29 cellular contexts compared by ENCODE assay signal in genomic region chr4:110415451-110415850, GRCh38.
"Had no signal": no experiment of that assay in that cellular context is flagged by ENCODE, and none has a peak within 500 bp of the region (broad histone marks: within the 10 kb centered on the region; RNA-seq: fewer than 3 reads in every experiment).

No MANE protein-coding gene starts in this region.

- ATAC-seq: activated CD4-positive, alpha-beta T cell treated with anti-CD3 and anti-CD28 coated beads for 36 hours; activated CD4-positive, CD25-positive, alpha-beta regulatory T cell treated with anti-CD3 and anti-CD28 coated beads, Interleukin-2, amount 50 U/mL, for 24 hours; activated CD8-positive, alpha-beta T cell treated with anti-CD3 and anti-CD28 coated beads, Interleukin-2, amount 10 ng/mL, durations not matched to agents 7 days and 5 days; Panc1 had no signal

- H3K27ac Mint-ChIP-seq: activated CD4-positive, alpha-beta T cell treated with anti-CD3 and anti-CD28 coated beads for 36 hours; activated CD4-positive, alpha-beta T cell treated with anti-CD3 and anti-CD28 coated beads, Interleukin-2, amount 10 ng/mL, durations not matched to agents 7 days and 5 days; activated CD8-positive, alpha-beta T cell treated with anti-CD3 and anti-CD28 coated beads, Interleukin-2, amount 10 ng/mL, durations not matched to agents 7 days and 5 days; activated naive CD4-positive, alpha-beta T cell treated with anti-CD3 and anti-CD28 coated beads, Interleukin-2, amount 50 U/mL, for 24 hours; activated naive CD8-positive, alpha-beta T cell treated with anti-CD3 and anti-CD28 coated beads, Interleukin-2, amount 10 ng/mL, durations not matched to agents 7 days and 5 days; activated T-cell treated with anti-CD3 and anti-CD28 coated beads, Interleukin-2, amount 50 U/mL, for 24 hours; activated T-helper 2 cell treated with anti-CD3 and anti-CD28 coated beads, Interferon-gamma antibody, Interleukin-2, Interleukin-4, amounts not matched to agents 10 μg/mL and 5 μg/mL and 100 μg/mL, durations not matched to agents 14 hours and 24 hours and 36 hours; T-helper 1 cell treated with Interleukin-12 subunit alpha and Interleukin-12 subunit beta and Interleukin-4 antibody, amounts not matched to agents 30 μg/mL and 1 μg/mL, for 36 hours; T-helper 2 cell treated with Interferon-gamma antibody and Interleukin-4, amounts not matched to agents 5 μg/mL and 100 μg/mL, for 36 hours had no signal

- H3K4me3 ChIP-seq: ascending aorta, cardiac muscle cell, SJCRH30, SK-N-MC had no signal

- H3K27me3 ChIP-seq: ascending aorta, cardiac muscle cell, SJCRH30 had no signal

- H3K4me3 Mint-ChIP-seq: activated CD4-positive, alpha-beta T cell treated with anti-CD3 and anti-CD28 coated beads for 36 hours; activated CD4-positive, alpha-beta T cell treated with anti-CD3 and anti-CD28 coated beads, Interleukin-2, amount 10 ng/mL, durations not matched to agents 7 days and 5 days; activated CD8-positive, alpha-beta T cell treated with anti-CD3 and anti-CD28 coated beads, Interleukin-2, amount 10 ng/mL, durations not matched to agents 7 days and 5 days; activated naive CD4-positive, alpha-beta T cell treated with anti-CD3 and anti-CD28 coated beads, Interleukin-2, amount 50 U/mL, for 24 hours; activated naive CD8-positive, alpha-beta T cell treated with anti-CD3 and anti-CD28 coated beads, Interleukin-2, amount 10 ng/mL, durations not matched to agents 7 days and 5 days; activated T-cell treated with anti-CD3 and anti-CD28 coated beads, Interleukin-2, amount 50 U/mL, for 24 hours; T-helper 1 cell treated with Interleukin-12 subunit alpha and Interleukin-12 subunit beta and Interleukin-4 antibody, amounts not matched to agents 30 μg/mL and 1 μg/mL, for 36 hours; T-helper 2 cell treated with Interferon-gamma antibody and Interleukin-4, amounts not matched to agents 5 μg/mL and 100 μg/mL, for 36 hours had no signal

- DNase-seq: activated CD4-positive, alpha-beta T cell treated with anti-CD3 and anti-CD28 coated beads for 36 hours; activated CD4-positive, alpha-beta T cell treated with anti-CD3 and anti-CD28 coated beads, Interleukin-2, amount 10 ng/mL, durations not matched to agents 7 days and 5 days; activated CD4-positive, alpha-beta T cell treated with anti-CD3 and anti-CD28 coated beads, Interleukin-2, amount 50 U/mL, for 48 hours; activated CD8-positive, alpha-beta T cell treated with anti-CD3 and anti-CD28 coated beads, Interleukin-2, amount 10 ng/mL, durations not matched to agents 7 days and 5 days; activated gamma-delta T cell; activated naive CD4-positive, alpha-beta T cell treated with Interleukin-2 at 50 U/mL for 16 hours; activated naive CD8-positive, alpha-beta T cell treated with anti-CD3 and anti-CD28 coated beads, Interleukin-2, amount 10 ng/mL, durations not matched to agents 7 days and 5 days; activated T-cell treated with anti-CD3 and anti-CD28 coated beads, Interleukin-2, amount 50 U/mL, for 24 hours; amygdala; MM.1S; NCI-H1048; NCI-H1105 treated with DMSO at 0.1 percent for 48 hours; NCI-H1436; NCI-H1694; NCI-H2029; NCI-H345; NCI-H524 treated with DMSO at 0.1 percent for 48 hours; SHP77; SJCRH30 had no signal

- H3K4me1 Mint-ChIP-seq: activated CD4-positive, alpha-beta T cell treated with anti-CD3 and anti-CD28 coated beads for 36 hours; activated CD4-positive, alpha-beta T cell treated with anti-CD3 and anti-CD28 coated beads, Interleukin-2, amount 10 ng/mL, durations not matched to agents 7 days and 5 days; activated naive CD4-positive, alpha-beta T cell treated with anti-CD3 and anti-CD28 coated beads, Interleukin-2, amount 50 U/mL, for 24 hours had no signal

- H3K36me3 ChIP-seq: ascending aorta, cardiac muscle cell, SJCRH30 had no signal

- H3K27ac ChIP-seq: ascending aorta, cardiac muscle cell, KMS-11, SK-N-MC had no signal

- H3K36me3 Mint-ChIP-seq: activated naive CD8-positive, alpha-beta T cell treated with anti-CD3 and anti-CD28 coated beads, Interleukin-2, amount 10 ng/mL, durations not matched to agents 7 days and 5 days had no signal

- H3K9me3 ChIP-seq: ascending aorta had no signal

- H3K4me1 ChIP-seq: ascending aorta had no signal

- H3K9me3 Mint-ChIP-seq: activated T-cell treated with anti-CD3 and anti-CD28 coated beads, Interleukin-2, amount 50 U/mL, for 24 hours; activated T-helper 2 cell treated with anti-CD3 and anti-CD28 coated beads, Interferon-gamma antibody, Interleukin-2, Interleukin-4, amounts not matched to agents 10 μg/mL and 5 μg/mL and 100 μg/mL, durations not matched to agents 14 hours and 24 hours and 36 hours; T-helper 2 cell treated with Interferon-gamma antibody and Interleukin-4, amounts not matched to agents 5 μg/mL and 100 μg/mL, for 36 hours had no signal

- H3K27me3 Mint-ChIP-seq: activated naive CD8-positive, alpha-beta T cell treated with anti-CD3 and anti-CD28 coated beads, Interleukin-2, amount 10 ng/mL, durations not matched to agents 7 days and 5 days had no signal
